ENCODE assay signal across 20 cellular contexts in the genomic region with DNA sequence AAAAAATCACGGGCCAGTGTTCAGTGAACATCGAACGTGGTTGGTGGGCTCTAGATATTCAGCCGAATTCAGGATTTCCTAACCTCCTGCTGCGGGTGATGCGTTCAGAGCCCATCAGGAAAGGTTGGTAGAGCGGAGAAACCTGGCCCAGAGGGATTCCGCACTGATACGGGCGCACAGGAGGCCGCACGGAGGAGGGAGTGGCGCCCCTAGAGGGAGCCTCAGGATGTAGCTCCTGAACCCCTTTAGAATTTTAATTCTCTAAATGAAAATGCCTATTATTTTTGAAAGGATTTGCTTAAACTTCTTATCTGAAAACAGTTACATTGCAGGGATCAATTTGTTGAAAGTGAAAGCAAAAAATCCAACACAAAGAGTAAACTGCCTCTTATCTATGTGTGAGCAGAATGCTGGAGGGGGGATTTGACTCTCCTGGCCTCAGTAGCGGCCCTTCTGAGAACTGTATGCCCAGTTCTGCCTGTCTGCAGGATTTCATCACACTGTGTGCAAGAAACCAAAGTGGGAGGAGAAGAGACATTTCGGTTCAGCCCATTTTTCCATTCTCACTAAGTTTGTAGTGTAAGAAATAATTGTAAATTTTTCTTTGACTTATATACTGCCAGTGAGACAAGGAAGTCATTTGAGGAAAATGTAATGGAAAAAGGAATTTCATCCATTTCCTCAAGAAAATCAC.
A peak's percentile ranks its signal among the peaks of the same experiment; 100 is the strongest.
DNase-seq lines count a peak whose midpoint lies in the region; ATAC-seq and TF ChIP-seq lines count a peak whose summit lies in the region.
"Had no signal": no experiment of that assay in that cellular context is flagged by ENCODE, and none has a peak within 500 bp of the region (broad histone marks: within the 10 kb centered on the region; RNA-seq: fewer than 3 reads in every experiment).

No MANE protein-coding gene starts in this region.

- no peak overlapping the region for H3K4me3 Mint-ChIP-seq in T-cell
- H3K4me3 Mint-ChIP-seq in activated CD8-positive, alpha-beta T cell treated with anti-CD3 and anti-CD28 coated beads, Interleukin-2, amount 10 ng/mL, durations not matched to agents 7 days and 5 days: no peak overlapping the region
- H3K4me3 Mint-ChIP-seq: activated naive CD4-positive, alpha-beta T cell treated with anti-CD3 and anti-CD28 coated beads, Interleukin-2, amount 50 U/mL, for 24 hours had no signal

- H3K4me1 ChIP-seq in esophagus muscularis mucosa: no peaks in the 10 kb centered on the region
- H3K4me1 ChIP-seq in osteoblast (ENCODE audit: insufficient read depth, low read length): no peaks in the 10 kb centered on the region
- H3K4me1 ChIP-seq in breast epithelium: no peaks in the 10 kb centered on the region
- H3K4me1 ChIP-seq: parathyroid adenoma, SJCRH30 had no signal

- H3K79me2 ChIP-seq in osteoblast (ENCODE audit: insufficient read depth, low read length): no peaks in the 10 kb centered on the region
- H3K79me2 ChIP-seq: parathyroid adenoma had no signal

- intact Hi-C loops in esophagus muscularis mucosa (cut with DNase I): no loop called here
- intact Hi-C loops in breast epithelium (cut with DNase I; ENCODE audit: low total_unique reads): no loop called here

- H3K27me3 ChIP-seq in esophagus muscularis mucosa: no peaks in the 10 kb centered on the region
- no peaks in the 10 kb centered on the region for H3K27me3 ChIP-seq in osteoblast (ENCODE audit: insufficient read depth, low read length)
- H3K27me3 ChIP-seq in breast epithelium: no peaks in the 10 kb centered on the region
- H3K27me3 ChIP-seq: BLaER1 treated with 17β-estradiol and CSF1 and Interleukin-3, amounts not matched to agents 10 nM and 100 nM; SJCRH30; tibial artery had no signal

- H3K27me3 Mint-ChIP-seq in T-cell: peaks cover 9 to 16% of the 10 kb centered on the region in 2 donors
- H3K27me3 Mint-ChIP-seq in activated CD8-positive, alpha-beta T cell treated with anti-CD3 and anti-CD28 coated beads, Interleukin-2, amount 10 ng/mL, durations not matched to agents 7 days and 5 days (ENCODE audit: low read depth): peaks cover 9% of the 10 kb centered on the region

- no peak overlapping the region for H2AFZ ChIP-seq in osteoblast (ENCODE audit: low read length)
- H2AFZ ChIP-seq: parathyroid adenoma had no signal

- H4K20me1 ChIP-seq in osteoblast (ENCODE audit: insufficient read depth, low read length): no peaks in the 10 kb centered on the region
- H4K20me1 ChIP-seq: BLaER1 treated with 17β-estradiol and CSF1 and Interleukin-3, amounts not matched to agents 10 nM and 100 nM had no signal

- H3K4me1 Mint-ChIP-seq in T-cell: peaks cover 6 to 13% (median 10%) of the 10 kb centered on the region in 3 donors
- H3K4me1 Mint-ChIP-seq in activated CD8-positive, alpha-beta T cell treated with anti-CD3 and anti-CD28 coated beads, Interleukin-2, amount 10 ng/mL, durations not matched to agents 7 days and 5 days (ENCODE audit: low read depth): peaks cover 45% of the 10 kb centered on the region

- CTCF ChIA-PET in T-cell (lab: Charles Lee): no interaction called here
- CTCF ChIA-PET in activated CD8-positive, alpha-beta T cell treated with anti-CD3 and anti-CD28 coated beads, Interleukin-2, amount 10 ng/mL, durations not matched to agents 7 days and 5 days (lab: Charles Lee): interaction anchor here (1.4 to 1.8 kb wide), 4 partner anchors 9 to 31 kb away, joined by 3 to 7 read pairs (median 4); no protein-coding TSS in a partner anchor

- TF ChIP-seq CTCF in GM12872 (IDR thresholded peaks at IDR 0.05; ENCODE audit: insufficient read depth, low read depth, low read length): peak; percentile 17; the same call in 1 of the 3 replicates
- no peak for TF ChIP-seq CTCF in NB4 (IDR thresholded peaks at IDR 0.05; ENCODE audit: low read depth, low read length)
- TF ChIP-seq CTCF in esophagus muscularis mucosa (IDR thresholded peaks at IDR 0.05): no peak
- no peak for TF ChIP-seq CTCF in osteoblast (IDR thresholded peaks at IDR 0.05; ENCODE audit: extremely low read depth, low read depth, low read length)
- no peak for TF ChIP-seq CTCF in breast epithelium (IDR thresholded peaks at IDR 0.05)

- H3K4me2 ChIP-seq in osteoblast (ENCODE audit: insufficient read depth, low read length): no peak overlapping the region

- no peak overlapping the region for H3K4me3 ChIP-seq in NB4 (ENCODE audit: low read depth, low read length)
- H3K4me3 ChIP-seq in esophagus muscularis mucosa: no peak overlapping the region
- H3K4me3 ChIP-seq in osteoblast (ENCODE audit: insufficient read depth, low read length): no peak overlapping the region
- no peak overlapping the region for H3K4me3 ChIP-seq in breast epithelium
- H3K4me3 ChIP-seq: BLaER1 treated with 17β-estradiol and CSF1 and Interleukin-3, amounts not matched to agents 10 nM and 100 nM; SJCRH30; tibial artery had no signal

- H3K36me3 ChIP-seq in esophagus muscularis mucosa (no peaks in the 10 kb centered on the region), osteoblast (ENCODE audit: insufficient read depth, low read length) (no peaks in the 10 kb centered on the region), breast epithelium (no peaks in the 10 kb centered on the region)
- H3K36me3 ChIP-seq: BLaER1 treated with 17β-estradiol and CSF1 and Interleukin-3, amounts not matched to agents 10 nM and 100 nM; SJCRH30; tibial artery had no signal

- DNase-seq in NB4 (ENCODE audit: low read depth) (peak; percentile 39), esophagus muscularis mucosa (ENCODE audit: extremely low spot score) (peak; percentile 62), osteoblast (ENCODE audit: insufficient read length, low spot score, missing footprints) (peak; percentile 32), breast epithelium (ENCODE audit: low spot score in 2 of 2) (no peak), dedifferentiated amniotic fluid mesenchymal stem cell (ENCODE audit: extremely low spot score) (no peak), T-cell (no peak)
- no peak for DNase-seq in activated CD8-positive, alpha-beta T cell treated with anti-CD3 and anti-CD28 coated beads, Interleukin-2, amount 10 ng/mL, durations not matched to agents 7 days and 5 days
- DNase-seq: activated CD4-positive, alpha-beta T cell treated with anti-CD3 and anti-CD28 coated beads for 4 hours; DMS153; effector CD4-positive, alpha-beta T cell; Karpas-422; left ventricle myocardium superior; NCI-H187; SJCRH30; small intestine; tibial artery had no signal

- H3K9me3 ChIP-seq in esophagus muscularis mucosa (no peaks in the 10 kb centered on the region), osteoblast (ENCODE audit: low read depth, low read length) (no peaks in the 10 kb centered on the region), breast epithelium (no peaks in the 10 kb centered on the region)
- H3K9me3 ChIP-seq: BLaER1 treated with 17β-estradiol and CSF1 and Interleukin-3, amounts not matched to agents 10 nM and 100 nM; SJCRH30; tibial artery had no signal

- H3K27ac ChIP-seq in esophagus muscularis mucosa (replicated peaks in 1 of 4) (no peak overlapping the region), osteoblast (ENCODE audit: low read depth, low read length) (no peak overlapping the region), breast epithelium (no peak overlapping the region)
- H3K27ac ChIP-seq: BLaER1 treated with 17β-estradiol and CSF1 and Interleukin-3, amounts not matched to agents 10 nM and 100 nM; parathyroid adenoma; SJCRH30; tibial artery had no signal

- no peak for TF ChIP-seq EP300 in esophagus muscularis mucosa (IDR thresholded peaks at IDR 0.05)

- no peaks in the 10 kb centered on the region for H3K9me3 Mint-ChIP-seq in T-cell
- no peaks in the 10 kb centered on the region for H3K9me3 Mint-ChIP-seq in activated CD8-positive, alpha-beta T cell treated with anti-CD3 and anti-CD28 coated beads, Interleukin-2, amount 10 ng/mL, durations not matched to agents 7 days and 5 days (ENCODE audit: insufficient read depth)
- H3K9me3 Mint-ChIP-seq: activated naive CD4-positive, alpha-beta T cell treated with anti-CD3 and anti-CD28 coated beads, Interleukin-2, amount 50 U/mL, for 24 hours had no signal

- H3K27ac Mint-ChIP-seq in T-cell: no peak overlapping the region
- no peak overlapping the region for H3K27ac Mint-ChIP-seq in activated CD8-positive, alpha-beta T cell treated with anti-CD3 and anti-CD28 coated beads, Interleukin-2, amount 10 ng/mL, durations not matched to agents 7 days and 5 days
- H3K27ac Mint-ChIP-seq: activated naive CD4-positive, alpha-beta T cell treated with anti-CD3 and anti-CD28 coated beads, Interleukin-2, amount 50 U/mL, for 24 hours had no signal

- WGBS in esophagus muscularis mucosa: 84% methylated on average over 15 of the region's 15 CpGs

- POLR2A ChIA-PET in T-cell (lab: Charles Lee): no interaction called here
- POLR2A ChIA-PET in activated CD8-positive, alpha-beta T cell treated with anti-CD3 and anti-CD28 coated beads, Interleukin-2, amount 10 ng/mL, durations not matched to agents 7 days and 5 days (lab: Charles Lee): no interaction called here

- no peak for TF ChIP-seq POLR2A in NB4 (IDR thresholded peaks at IDR 0.05; ENCODE audit: extremely low read depth, insufficient read length)
- no peak for TF ChIP-seq POLR2A in esophagus muscularis mucosa (IDR thresholded peaks at IDR 0.05; ENCODE audit: low read depth)
- no peak for TF ChIP-seq POLR2A in breast epithelium (IDR thresholded peaks at IDR 0.05)

- no peak for ATAC-seq in T-cell (replicated peaks in 1 of 4)
- no peak for ATAC-seq in activated CD8-positive, alpha-beta T cell treated with anti-CD3 and anti-CD28 coated beads, Interleukin-2, amount 10 ng/mL, durations not matched to agents 7 days and 5 days
- ATAC-seq: left ventricle myocardium superior had no signal

- no peaks in the 10 kb centered on the region for H3K36me3 Mint-ChIP-seq in T-cell
- no peaks in the 10 kb centered on the region for H3K36me3 Mint-ChIP-seq in activated CD8-positive, alpha-beta T cell treated with anti-CD3 and anti-CD28 coated beads, Interleukin-2, amount 10 ng/mL, durations not matched to agents 7 days and 5 days (ENCODE audit: low read depth)
- H3K36me3 Mint-ChIP-seq: activated naive CD4-positive, alpha-beta T cell treated with anti-CD3 and anti-CD28 coated beads, Interleukin-2, amount 50 U/mL, for 24 hours had no signal

Comparison
In these comparisons a context has a peak if more than half of its experiments do, and no peak if none do; other contexts are left out.
1. DNase-seq: peak in NB4 (single experiment), esophagus muscularis mucosa (single experiment) and osteoblast (single experiment); none in breast epithelium (0 of 2), dedifferentiated amniotic fluid mesenchymal stem cell (single experiment), T-cell (0 of 34) and activated CD8-positive, alpha-beta T cell treated with anti-CD3 and anti-CD28 coated beads, Interleukin-2, amount 10 ng/mL, durations not matched to agents 7 days and 5 days (single experiment).